In the genomic region with DNA sequence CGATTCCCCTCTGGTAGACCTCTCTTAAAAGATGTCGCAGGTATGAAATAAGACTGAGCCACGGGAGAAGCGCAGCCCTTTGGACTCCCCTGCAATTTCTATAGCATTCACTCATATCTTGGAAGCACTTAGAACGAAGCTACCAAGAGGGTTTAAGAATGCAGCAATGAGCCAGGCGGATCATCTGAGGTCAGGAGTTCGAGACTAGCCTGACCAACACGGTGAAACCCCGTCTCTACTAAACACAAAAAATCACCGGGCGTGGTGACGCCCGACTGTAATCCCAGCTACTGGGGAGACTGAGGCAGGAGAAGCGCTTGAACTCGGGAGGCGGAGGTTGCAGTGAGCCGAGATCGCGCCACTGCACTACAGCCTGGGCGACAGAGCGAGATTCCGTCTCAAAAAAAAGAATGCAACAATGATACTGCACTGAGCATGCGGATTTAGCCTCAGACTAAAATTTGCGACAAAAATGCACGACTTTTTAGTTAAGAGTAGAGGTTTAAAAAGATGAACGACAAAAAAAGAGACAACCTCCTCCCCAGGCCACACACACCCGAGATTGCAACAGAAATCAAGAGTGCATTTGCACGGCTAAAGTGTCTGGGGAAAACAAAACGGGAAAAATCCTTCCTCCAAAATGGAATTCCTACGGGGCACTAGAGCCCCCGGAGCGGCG, we compare ENCODE assay signal across 8 cellular contexts. TPM values are rescaled to one million over a fixed set of nuclear protein-coding genes. Genes with fewer than 3 reads are reported as not detected.
A peak's percentile ranks its signal among the peaks of the same experiment; 100 is the strongest.
DNase-seq lines count a peak whose midpoint lies in the region; ATAC-seq and TF ChIP-seq lines count a peak whose summit lies in the region.

No MANE protein-coding gene starts in this region.

- peak overlapping the region; percentile 78 for H3K56ac ChIP-seq in IMR-90 (ENCODE audit: extremely low read depth, insufficient read depth, low read length)

- H3K27ac ChIP-seq in IMR-90 (ENCODE audit: insufficient read depth, low read length) = peak overlapping the region; percentile 87
- H3K27ac ChIP-seq in angular gyrus (ENCODE audit: low read depth, low read length) = peak overlapping the region; percentile 82
- peak overlapping the region; percentile 82 for H3K27ac ChIP-seq in iPS-20b (ENCODE audit: low read length)

- H3K9ac ChIP-seq in IMR-90 (ENCODE audit: low read depth, low read length) = peak overlapping the region; percentile 88
- H3K9ac ChIP-seq in iPS-20b (ENCODE audit: low read depth, low read length) = peak overlapping the region; percentile 99

- H3K27ac Mint-ChIP-seq in stimulated activated naive CD8-positive, alpha-beta T cell treated with anti-CD3 and anti-CD28 coated beads, Interleukin-15, Interleukin-2, amounts not matched to agents 100 ng/mL and 50 ng/mL, for 24 hours = peak overlapping the region; percentile 98

- peak overlapping the region; percentile 96 for H2AK9ac ChIP-seq in IMR-90 (replicated peaks; ENCODE audit: low read depth, low read length, poor library complexity)

- no peak for TF ChIP-seq RAD21 in IMR-90 (IDR thresholded peaks at IDR 0.05; ENCODE audit: low read length)

- peaks cover 51% of the 10 kb centered on the region for H4K20me1 ChIP-seq in IMR-90 (ENCODE audit: insufficient read depth, low read length)

- DNase-seq in A172 (ENCODE audit: low spot score) (peak; percentile 13), IMR-90 (no peak), COR-L47 (lab: John Stamatoyannopoulos, UW) (no peak), NCI-H226 (no peak)
- DNase-seq in stimulated activated CD4-positive, alpha-beta T cell treated with anti-CD3 and anti-CD28 coated beads, Interleukin-15, amount 100 ng/mL, for 24 hours = no peak

- H3K4me3 ChIP-seq in IMR-90 (ENCODE audit: insufficient read depth, low read depth, low read length) (peak overlapping the region; percentile 73), iPS-20b (ENCODE audit: low read length) (peak overlapping the region; percentile 98)

- WGBS in IMR-90 (ENCODE audit: extremely low coverage in 2 of 2, insufficient read length in 1 of 2), 2 experiments = 0% methylated on average over 4 of the region's 33 CpGs; no CpG with 5 or more reads in 1 of the 2 experiments

- no peak overlapping the region for H2BK20ac ChIP-seq in IMR-90 (ENCODE audit: low read depth, low read length)

- TSS peak; percentile 55 for BruUV-seq in IMR-90 (replicated peaks; lab: Mats Ljungman, UMichigan)

- no peak overlapping the region for H2BK120ac ChIP-seq in IMR-90 (ENCODE audit: low read depth, low read length)

- peak overlapping the region; percentile 88 for H3K4ac ChIP-seq in IMR-90 (ENCODE audit: low read depth, low read length)

- intact Hi-C loops in IMR-90 (cut with micrococcal nuclease) = no loop called here

- H3K9me3 ChIP-seq in IMR-90 (ENCODE audit: control insufficient read depth, insufficient read depth, low read length) (no peaks in the 10 kb centered on the region), iPS-20b (ENCODE audit: insufficient read depth, low read depth, low read length) (no peaks in the 10 kb centered on the region)

- in situ Hi-C loops in IMR-90 (cut with MboI; ENCODE audit: low sequenced_read_pairs) = no loop called here

- H3K27me3 ChIP-seq in IMR-90 (ENCODE audit: control insufficient read depth, insufficient read depth, low read length) (no peaks in the 10 kb centered on the region), iPS-20b (ENCODE audit: insufficient read depth, low read length) (no peaks in the 10 kb centered on the region)

- dilution Hi-C loops in IMR-90 (cut with HindIII; ENCODE audit: low sequenced_read_pairs, unreplicated experiment) = no loop called here

- no peaks in the 10 kb centered on the region for H3K9me3 Mint-ChIP-seq in stimulated activated naive CD8-positive, alpha-beta T cell treated with anti-CD3 and anti-CD28 coated beads, Interleukin-15, Interleukin-2, amounts not matched to agents 100 ng/mL and 50 ng/mL, for 24 hours

- H3K4me2 ChIP-seq in IMR-90 (ENCODE audit: low read depth, low read length) = peak overlapping the region; percentile 99

- H2AK5ac ChIP-seq in IMR-90 (ENCODE audit: low read depth, low read length) = peak overlapping the region; percentile 36

- 0 out of 2 replicates have a peak, but pooled peaks cover 1% of the 10 kb centered on the region for H3K4me1 ChIP-seq in IMR-90 (ENCODE audit: control insufficient read depth, insufficient read depth, low read length)
- peaks cover 2% of the 10 kb centered on the region; the same call in 1 of the 2 replicates for H3K4me1 ChIP-seq in iPS-20b (ENCODE audit: insufficient read depth, low read length)

- H4K5ac ChIP-seq in IMR-90 (ENCODE audit: low read depth, low read length) = peak overlapping the region; percentile 35

- H3K27me3 Mint-ChIP-seq in stimulated activated naive CD8-positive, alpha-beta T cell treated with anti-CD3 and anti-CD28 coated beads, Interleukin-15, Interleukin-2, amounts not matched to agents 100 ng/mL and 50 ng/mL, for 24 hours = no peaks in the 10 kb centered on the region

- peak overlapping the region; percentile 99 for H3K4me3 Mint-ChIP-seq in stimulated activated naive CD8-positive, alpha-beta T cell treated with anti-CD3 and anti-CD28 coated beads, Interleukin-15, Interleukin-2, amounts not matched to agents 100 ng/mL and 50 ng/mL, for 24 hours

- TF ChIP-seq CTCF in IMR-90 (conservative IDR thresholded peaks at IDR 0.05; ENCODE audit: low read depth, low read length) = no peak

- H3K4me1 Mint-ChIP-seq in stimulated activated naive CD8-positive, alpha-beta T cell treated with anti-CD3 and anti-CD28 coated beads, Interleukin-15, Interleukin-2, amounts not matched to agents 100 ng/mL and 50 ng/mL, for 24 hours (ENCODE audit: low read depth) = peaks cover 54% of the 10 kb centered on the region

- H3K9me1 ChIP-seq in IMR-90 (ENCODE audit: insufficient read depth, low read length) = no peaks in the 10 kb centered on the region; the same call in 1 of the 2 replicates

- peaks cover 59% of the 10 kb centered on the region for H3K36me3 Mint-ChIP-seq in stimulated activated naive CD8-positive, alpha-beta T cell treated with anti-CD3 and anti-CD28 coated beads, Interleukin-15, Interleukin-2, amounts not matched to agents 100 ng/mL and 50 ng/mL, for 24 hours (ENCODE audit: low read depth)

- no peak for TF ChIP-seq POLR2A in IMR-90 (IDR thresholded peaks at IDR 0.05; ENCODE audit: low read depth, low read length)

- H2BK15ac ChIP-seq in IMR-90 (ENCODE audit: low read depth, low read length) = no peak overlapping the region

- peak overlapping the region; percentile 78; the same call in 1 of the 2 replicates for H4K91ac ChIP-seq in IMR-90 (ENCODE audit: insufficient read depth, low read depth, low read length)

- POLR2A ChIA-PET in IMR-90 (lab: Charles Lee; ENCODE audit: unreplicated experiment) = interaction anchor here (0.5 to 0.7 kb wide), 2 partner anchors 31 to 1451 kb away, joined by 3 read pairs; no protein-coding TSS in a partner anchor

- H3K23ac ChIP-seq in IMR-90 (ENCODE audit: low read depth, low read length) = peak overlapping the region; percentile 87

- H2AFZ ChIP-seq in IMR-90 (replicated peaks; ENCODE audit: low read length, poor library complexity) = peak overlapping the region; percentile 97

- peaks cover 0 to 16% of the 10 kb centered on the region in 2 experiments; a peak in 2 of 4 replicates for H3K79me1 ChIP-seq in IMR-90 (ENCODE audit: low read depth in 1 of 2, low read length in 2 of 2)

- H3K14ac ChIP-seq in IMR-90 (replicated peaks; ENCODE audit: low read depth, low read length) = peak overlapping the region; percentile 86

- peak overlapping the region; percentile 54 to 93; a peak in 3 of 4 replicates for H4K8ac ChIP-seq in IMR-90 (ENCODE audit: low read depth in 2 of 2, low read length in 2 of 2)

- H3K18ac ChIP-seq in IMR-90 (ENCODE audit: low read depth, low read length) = no peak overlapping the region; the same call in 1 of the 2 replicates

- CTCF ChIA-PET in IMR-90 (lab: Yijun Ruan, JAX) = no interaction called here

- H3K36me3 ChIP-seq in IMR-90 (ENCODE audit: control insufficient read depth, insufficient read depth, low read length) = peaks cover 9% of the 10 kb centered on the region
- H3K36me3 ChIP-seq in iPS-20b (ENCODE audit: insufficient read depth, low read depth, low read length) = peaks cover 46% of the 10 kb centered on the region

- ATAC-seq in IMR-90 (ENCODE audit: low read depth) = no peak

- H2BK5ac ChIP-seq in IMR-90 (ENCODE audit: low read depth, low read length, poor library complexity, severe bottlenecking) = peak overlapping the region; percentile 82

TF ChIP-seq in IMR-90, 13 proteins besides CTCF, POLR2A, EP300 and RAD21 (continues in another document):
- TF ChIP-seq BHLHE40 (IDR thresholded peaks at IDR 0.05; ENCODE audit: low read depth, low read length) (no peak), ELK1 (IDR thresholded peaks at IDR 0.05; ENCODE audit: borderline replicate concordance, low read depth, low read length) (no peak), MXI1 (IDR thresholded peaks at IDR 0.05; ENCODE audit: borderline replicate concordance, low read depth, low read length) (no peak), FOS (IDR thresholded peaks at IDR 0.05; ENCODE audit: low read depth, low read length) (no peak), RCOR1 (IDR thresholded peaks at IDR 0.05; ENCODE audit: insufficient replicate concordance, low read length) (no peak), NFE2L2 (IDR thresholded peaks at IDR 0.05; ENCODE audit: low read depth, low read length) (no peak), CHD1 (IDR thresholded peaks at IDR 0.05; ENCODE audit: low read depth, low read length) (no peak; the same call in 1 of the 2 replicates), MAZ (IDR thresholded peaks at IDR 0.05; ENCODE audit: borderline replicate concordance, low read depth, low read length) (no peak), RFX5 (IDR thresholded peaks at IDR 0.05; ENCODE audit: low read depth, low read length) (no peak)

RNA-seq across cellular contexts. Expression of gene TOMM20, which starts 0.7 kb away (rescaled TPM):
- 151 and 161 TPM in 2 replicates for total RNA-seq in A172 (2014; rRNA removed; shearing (Covaris generic))
- total RNA-seq in IMR-90 (2012; rRNA removed) = 75.3 and 135 TPM in 2 replicates
- polyA plus RNA-seq in IMR-90 (2012; rRNA removed) = 70.5 and 84.4 TPM in 2 replicates
- 21.2 and 21.9 TPM in 2 replicates for polyA plus RNA-seq in IMR-90 (2012; cell fraction: cytosol; rRNA removed)
- polyA plus RNA-seq in IMR-90 (2012; cell fraction: nucleus; rRNA removed; ENCODE audit: low replicate concordance) = 5.2 and 27.0 TPM in 2 replicates

RNA-seq across cellular contexts. Expression of gene RBM34, which starts 33.1 kb away (rescaled TPM):
- 131 and 170 TPM in 2 replicates for total RNA-seq in A172 (2014; rRNA removed; shearing (Covaris generic))
- total RNA-seq in IMR-90 (2012; rRNA removed) = 28.7 and 61.7 TPM in 2 replicates
- polyA plus RNA-seq in IMR-90 (2012; rRNA removed) = 31.8 and 34.0 TPM in 2 replicates
- 11.0 and 16.7 TPM in 2 replicates for polyA plus RNA-seq in IMR-90 (2012; cell fraction: cytosol; rRNA removed)
- 5.5 and 27.9 TPM in 2 replicates for polyA plus RNA-seq in IMR-90 (2012; cell fraction: nucleus; rRNA removed; ENCODE audit: low replicate concordance)
